ENCODE assay signal across 1 cellular context in genomic region chr1:46517010-46517600, GRCh38.
TF ChIP-seq lines count a peak whose summit lies in the region.

No MANE protein-coding gene starts in this region.

TF ChIP-seq in K562, 482 proteins besides CTCF, POLR2A, EP300 and RAD21 (continued from another document and continues in another):
- TF ChIP-seq FOXK1 (CRISPR knock-in tag; IDR thresholded peaks at IDR 0.05; ENCODE audit: borderline replicate concordance): no peak
- no peak for TF ChIP-seq ZNF584 (CRISPR knock-in tag; IDR thresholded peaks at IDR 0.05; ENCODE audit: low read depth)
- no peak for TF ChIP-seq ARID3B (CRISPR knock-in tag; IDR thresholded peaks at IDR 0.05; ENCODE audit: borderline replicate concordance)
- no peak for TF ChIP-seq PCBP2 (IDR thresholded peaks at IDR 0.05; ENCODE audit: low read depth, low read length, poor library complexity, severe bottlenecking)
- TF ChIP-seq ARID3A (IDR thresholded peaks at IDR 0.05; ENCODE audit: borderline replicate concordance, low read depth, low read length): 0 out of 2 replicates have a peak, but pooled peaks have one; percentile 23
- TF ChIP-seq PHF8 (IDR thresholded peaks at IDR 0.05; ENCODE audit: borderline replicate concordance, low read length): no peak; the same call in 1 of the 2 replicates
- TF ChIP-seq ZBTB34 (CRISPR knock-in tag; IDR thresholded peaks at IDR 0.05): no peak
- no peak for TF ChIP-seq CREB5 (CRISPR knock-in tag; IDR thresholded peaks at IDR 0.05)
- TF ChIP-seq SMARCC2 (IDR thresholded peaks at IDR 0.05; ENCODE audit: low read depth): no peak
- no peak for TF ChIP-seq FOXA1 (IDR thresholded peaks at IDR 0.05; ENCODE audit: borderline replicate concordance)
- no peak for TF ChIP-seq FOXP4 (CRISPR knock-in tag; IDR thresholded peaks at IDR 0.05; ENCODE audit: borderline replicate concordance)
- no peak for TF ChIP-seq KLF1 (tag; IDR thresholded peaks at IDR 0.05)
- TF ChIP-seq CUX1 (CRISPR knock-in tag; IDR thresholded peaks at IDR 0.05): no peak
- no peak for TF ChIP-seq NCOA6 (IDR thresholded peaks at IDR 0.05)
- no peak for TF ChIP-seq MTF1 (CRISPR knock-in tag; IDR thresholded peaks at IDR 0.05; ENCODE audit: borderline replicate concordance)
- TF ChIP-seq RFX7 (CRISPR knock-in tag; IDR thresholded peaks at IDR 0.05): no peak
- TF ChIP-seq NFRKB (IDR thresholded peaks at IDR 0.05; ENCODE audit: low read depth): no peak
- no peak for TF ChIP-seq ZNF79 (CRISPR knock-in tag; IDR thresholded peaks at IDR 0.05; ENCODE audit: low read depth)
- 0 out of 2 replicates have a peak, but pooled peaks have one; percentile 14 for TF ChIP-seq ELF4 (CRISPR knock-in tag; IDR thresholded peaks at IDR 0.05)
- no peak for TF ChIP-seq CEBPB (tag; IDR thresholded peaks at IDR 0.05)
- TF ChIP-seq PHB (CRISPR knock-in tag; IDR thresholded peaks at IDR 0.05): no peak
- TF ChIP-seq DNMT1 (IDR thresholded peaks at IDR 0.05): no peak
- TF ChIP-seq ZFX (CRISPR knock-in tag; IDR thresholded peaks at IDR 0.05): no peak
- no peak for TF ChIP-seq PTRF (tag; IDR thresholded peaks at IDR 0.05)
- no peak for TF ChIP-seq HMGXB4 (CRISPR knock-in tag; IDR thresholded peaks at IDR 0.05)
- TF ChIP-seq ZNF780A (CRISPR knock-in tag; IDR thresholded peaks at IDR 0.05): no peak
- peak; percentile 23 for TF ChIP-seq BRD9 (IDR thresholded peaks at IDR 0.05; ENCODE audit: low read depth, partially characterized antibody)
- no peak for TF ChIP-seq ZNF668 (CRISPR knock-in tag; IDR thresholded peaks at IDR 0.05)
- TF ChIP-seq SMAD2 (IDR thresholded peaks at IDR 0.05; ENCODE audit: low read depth, low read length): no peak
- TF ChIP-seq PHF21A (IDR thresholded peaks at IDR 0.05; ENCODE audit: borderline replicate concordance, low read depth): no peak
- no peak for TF ChIP-seq ILK (tag; IDR thresholded peaks at IDR 0.05; ENCODE audit: borderline replicate concordance, low read depth)
- TF ChIP-seq ZNF551 (CRISPR knock-in tag; IDR thresholded peaks at IDR 0.05): no peak
- TF ChIP-seq HINFP (tag; conservative IDR thresholded peaks at IDR 0.05; ENCODE audit: low read depth): 0 out of 2 replicates have a peak, but pooled peaks have one; percentile 20
- no peak for TF ChIP-seq MTA1 (IDR thresholded peaks at IDR 0.05; ENCODE audit: borderline replicate concordance)
- no peak for TF ChIP-seq ATF3 (IDR thresholded peaks at IDR 0.05)
- TF ChIP-seq ATF3 (CRISPR knock-in tag; conservative IDR thresholded peaks at IDR 0.05): no peak
- TF ChIP-seq ARID2 (IDR thresholded peaks at IDR 0.05): no peak
- no peak for TF ChIP-seq EGR1 (conservative IDR thresholded peaks at IDR 0.05)
- no peak for TF ChIP-seq ZNF436 (CRISPR knock-in tag; IDR thresholded peaks at IDR 0.05)
- no peak for TF ChIP-seq YBX1 (IDR thresholded peaks at IDR 0.05)
- no peak for TF ChIP-seq ZNF280A (IDR thresholded peaks at IDR 0.05; ENCODE audit: low read depth, partially characterized antibody)
- TF ChIP-seq ATF2 (CRISPR knock-in tag; IDR thresholded peaks at IDR 0.05): no peak
